In the genomic region with DNA sequence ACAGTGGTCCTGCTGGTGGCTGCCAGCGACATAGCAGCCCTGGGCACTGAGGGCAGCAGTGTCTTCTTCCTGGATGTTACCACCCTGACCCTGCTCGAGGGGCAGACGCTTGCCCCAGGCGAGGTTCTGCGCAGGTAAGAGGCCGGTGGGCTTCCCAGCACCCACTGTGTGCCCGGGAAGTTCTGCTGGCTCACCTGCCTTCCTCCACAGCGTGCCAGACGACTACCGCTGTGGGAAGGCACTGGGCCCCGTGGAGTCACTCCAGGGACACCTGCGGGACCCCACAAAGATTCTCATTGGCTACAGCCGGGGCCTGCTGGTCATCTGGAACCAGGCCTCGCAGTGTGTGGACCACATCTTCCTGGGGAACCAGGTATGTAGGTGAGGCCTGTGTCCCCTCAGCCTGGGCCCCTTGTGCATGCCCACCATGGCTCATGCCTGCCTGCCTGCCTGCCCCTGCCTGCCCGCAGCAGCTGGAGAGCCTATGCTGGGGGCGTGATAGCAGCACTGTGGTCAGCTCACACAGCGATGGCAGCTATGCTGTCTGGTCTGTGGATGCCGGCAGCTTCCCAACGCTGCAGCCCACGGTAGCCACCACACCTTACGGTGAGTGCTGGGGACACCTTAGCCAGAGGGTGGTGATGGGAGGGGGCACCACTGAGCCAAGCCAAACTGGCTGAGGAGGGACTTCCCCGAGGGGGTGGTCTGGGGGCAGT, we compare ENCODE assay signal across 19 cellular contexts. TPM values are rescaled to one million over a fixed set of nuclear protein-coding genes. Genes with fewer than 3 reads are reported as not detected.
DNase-seq lines count a peak whose midpoint lies in the region; ATAC-seq and TF ChIP-seq lines count a peak whose summit lies in the region.
"Had no signal": no experiment of that assay in that cellular context is flagged by ENCODE, and none has a peak within 500 bp of the region (broad histone marks: within the 10 kb centered on the region; RNA-seq: fewer than 3 reads in every experiment).

No MANE protein-coding gene starts in this region.

- CTCF ChIA-PET in HEK293 (lab: Yijun Ruan, JAX) = no interaction called here

- H3K27ac ChIP-seq in HEK293 (ENCODE audit: extremely low read depth, low read depth, low read length) (no peak overlapping the region), mesenchymal stem cell (ENCODE audit: low read length, poor library complexity, severe bottlenecking) (no peak overlapping the region), tibial artery (no peak overlapping the region)
- H3K27ac ChIP-seq: 22Rv1 had no signal

- POLR2A ChIA-PET in HEK293 (lab: Yijun Ruan, JAX) = interaction anchor here (0.6 kb wide), 1 partner anchor 10 kb away, joined by 5 read pairs; no protein-coding TSS in a partner anchor

- H3K4ac ChIP-seq in mesenchymal stem cell (ENCODE audit: low read depth in 1 of 2, low read length in 2 of 2) = no peak overlapping the region

- intact Hi-C loops in tibial artery (cut with DNase I; ENCODE audit: low total_unique reads) = no loop called here

- ATAC-seq in stimulated activated effector memory CD8-positive, alpha-beta T cell treated with anti-CD3 and anti-CD28 coated beads, Interleukin-12 subunit alpha, Interleukin-12 subunit beta, amount 100 ng/mL, for 72 hours = no peak
- no peak for ATAC-seq in HG02759 (IDR thresholded peaks at IDR 0.05; ENCODE audit: unreplicated experiment)
- no peak for ATAC-seq in GM18505 (IDR thresholded peaks at IDR 0.05; ENCODE audit: unreplicated experiment)

- no peaks in the 10 kb centered on the region for H3K27me3 Mint-ChIP-seq in chondrocyte (ENCODE audit: low read depth)
- H3K27me3 Mint-ChIP-seq: CD4-positive, alpha-beta memory T cell had no signal

- H2BK15ac ChIP-seq in mesenchymal stem cell (ENCODE audit: low read depth, poor library complexity, severe bottlenecking) = no peak overlapping the region

- H3K27me3 ChIP-seq in mesenchymal stem cell (ENCODE audit: control insufficient read depth in 1 of 2, insufficient read depth in 1 of 2, low read length in 2 of 2) = no peaks in the 10 kb centered on the region
- no peaks in the 10 kb centered on the region for H3K27me3 ChIP-seq in tibial artery

- H2BK5ac ChIP-seq in mesenchymal stem cell (ENCODE audit: low read depth, low read length, poor library complexity, severe bottlenecking) = no peak overlapping the region

- no peak overlapping the region for H3K4me2 ChIP-seq in mesenchymal stem cell (ENCODE audit: low read length, poor library complexity, severe bottlenecking)

- no peak overlapping the region for H3K9ac ChIP-seq in mesenchymal stem cell (ENCODE audit: low read length)

- H3K36me3 ChIP-seq in HEK293 (ENCODE audit: control insufficient read depth in 2 of 2, insufficient read depth in 1 of 2, low read length in 2 of 2) = peaks cover 0 to 79% of the 10 kb centered on the region in 2 experiments; a peak in 2 of 3 replicates
- peaks cover 66 to 77% of the 10 kb centered on the region in 2 experiments for H3K36me3 ChIP-seq in mesenchymal stem cell (ENCODE audit: control insufficient read depth in 1 of 2, insufficient read depth in 2 of 2, low read depth in 1 of 2, low read length in 2 of 2)
- H3K36me3 ChIP-seq in tibial artery = peaks cover 13 to 68% (median 54%) of the 10 kb centered on the region in 3 donors

- no peak overlapping the region for H3K18ac ChIP-seq in mesenchymal stem cell (ENCODE audit: low read depth in 1 of 2, low read length in 2 of 2)

- no peak overlapping the region for H4K8ac ChIP-seq in mesenchymal stem cell (ENCODE audit: low read length)

- H2BK12ac ChIP-seq in mesenchymal stem cell (ENCODE audit: low read length in 2 of 2) = no peak overlapping the region

- no peaks in the 10 kb centered on the region for H3K9me3 ChIP-seq in HEK293 (ENCODE audit: control insufficient read depth, insufficient read depth, low read depth, low read length)
- H3K9me3 ChIP-seq in mesenchymal stem cell (ENCODE audit: control insufficient read depth, low read length) = no peaks in the 10 kb centered on the region
- H3K9me3 ChIP-seq in tibial artery = no peaks in the 10 kb centered on the region
- H3K9me3 ChIP-seq: HAP-1 had no signal

- H3K4me3 Mint-ChIP-seq in chondrocyte (ENCODE audit: unreplicated experiment) = no peak overlapping the region
- H3K4me3 Mint-ChIP-seq in stimulated activated effector memory CD8-positive, alpha-beta T cell treated with anti-CD3 and anti-CD28 coated beads, Interleukin-12 subunit alpha, Interleukin-12 subunit beta, amount 100 ng/mL, for 72 hours = no peak overlapping the region

- no peak overlapping the region for H2BK120ac ChIP-seq in mesenchymal stem cell (ENCODE audit: low read depth, low read length)

- no peak overlapping the region for H3K14ac ChIP-seq in mesenchymal stem cell (ENCODE audit: low read length in 2 of 2)

- H3K23ac ChIP-seq in mesenchymal stem cell (ENCODE audit: low read length in 2 of 2) = no peak overlapping the region

- peaks cover 32% of the 10 kb centered on the region for H3K79me1 ChIP-seq in mesenchymal stem cell (replicated peaks; ENCODE audit: low read length, poor library complexity, severe bottlenecking)

- H3K4me3 ChIP-seq in HEK293 (ENCODE audit: low read depth, low read length) (no peak overlapping the region), mesenchymal stem cell (ENCODE audit: insufficient read depth in 1 of 2, low read depth in 1 of 2, low read length in 2 of 2) (no peak overlapping the region), tibial artery (no peak overlapping the region)
- H3K4me3 ChIP-seq: HAP-1 had no signal

- H3K4me1 ChIP-seq in HEK293 (ENCODE audit: control insufficient read depth, insufficient read depth, low read length) (no peaks in the 10 kb centered on the region), mesenchymal stem cell (ENCODE audit: control insufficient read depth, insufficient read depth, low read depth, low read length) (peaks cover 28% of the 10 kb centered on the region), tibial artery (peaks cover 0 to 13% (median 5%) of the 10 kb centered on the region in 4 donors)
- H3K4me1 ChIP-seq: HAP-1 had no signal

- no peak overlapping the region for H2AK5ac ChIP-seq in mesenchymal stem cell (ENCODE audit: low read length, severe bottlenecking)

- no peaks in the 10 kb centered on the region for H3K9me3 Mint-ChIP-seq in chondrocyte (ENCODE audit: low read depth)
- no peaks in the 10 kb centered on the region for H3K9me3 Mint-ChIP-seq in stimulated activated effector memory CD8-positive, alpha-beta T cell treated with anti-CD3 and anti-CD28 coated beads, Interleukin-12 subunit alpha, Interleukin-12 subunit beta, amount 100 ng/mL, for 72 hours

- no peak for TF ChIP-seq CTCF in HEK293 (tag by site-specific recombination; IDR thresholded peaks at IDR 0.05)
- TF ChIP-seq CTCF in chondrocyte (IDR thresholded peaks at IDR 0.05) = no peak
- TF ChIP-seq CTCF in tibial artery (IDR thresholded peaks at IDR 0.05) = no peak

- H3K4me1 Mint-ChIP-seq in chondrocyte (ENCODE audit: low read depth) = peaks cover 17% of the 10 kb centered on the region
- peaks cover 49% of the 10 kb centered on the region for H3K4me1 Mint-ChIP-seq in stimulated activated effector memory CD8-positive, alpha-beta T cell treated with anti-CD3 and anti-CD28 coated beads, Interleukin-12 subunit alpha, Interleukin-12 subunit beta, amount 100 ng/mL, for 72 hours

- H2AFZ ChIP-seq in mesenchymal stem cell (ENCODE audit: low read depth, low read length) = no peak overlapping the region

- WGBS in mesenchymal stem cell = 96% methylated on average over 22 of the region's 22 CpGs

- DNase-seq in chondrocyte (ENCODE audit: low spot score) = peak; percentile 85
- DNase-seq in mesenchymal stem cell = no peak
- no peak for DNase-seq in stimulated activated effector memory CD8-positive, alpha-beta T cell treated with anti-CD3 and anti-CD28 coated beads, Interleukin-12 subunit alpha, Interleukin-12 subunit beta, amount 100 ng/mL, for 72 hours (ENCODE audit: low spot score in 2 of 2)
- no peak for DNase-seq in NCI-H128 (lab: John Stamatoyannopoulos, UW; ENCODE audit: unreplicated experiment)
- no peak for DNase-seq in tibial artery
- DNase-seq: AML-193, C1 segment of cervical spinal cord, Calu3, COR-L47, DMS53, DMS79 treated with DMSO at 0.1 percent for 48 hours, GF-D8, GOT3 had no signal

- H3K27ac Mint-ChIP-seq in chondrocyte (ENCODE audit: unreplicated experiment) = no peak overlapping the region
- H3K27ac Mint-ChIP-seq in stimulated activated effector memory CD8-positive, alpha-beta T cell treated with anti-CD3 and anti-CD28 coated beads, Interleukin-12 subunit alpha, Interleukin-12 subunit beta, amount 100 ng/mL, for 72 hours = peak overlapping the region; percentile 93

- TF ChIP-seq POLR2A in GM18505 (IDR thresholded peaks at IDR 0.05; ENCODE audit: borderline replicate concordance, extremely low read depth, insufficient read depth, insufficient read length) = no peak

- peak overlapping the region; percentile 40 for H4K91ac ChIP-seq in mesenchymal stem cell (ENCODE audit: low read length)

- peaks cover 7% of the 10 kb centered on the region for H3K36me3 Mint-ChIP-seq in chondrocyte (ENCODE audit: low read depth)
- peaks cover 20% of the 10 kb centered on the region for H3K36me3 Mint-ChIP-seq in stimulated activated effector memory CD8-positive, alpha-beta T cell treated with anti-CD3 and anti-CD28 coated beads, Interleukin-12 subunit alpha, Interleukin-12 subunit beta, amount 100 ng/mL, for 72 hours

TF ChIP-seq in HEK293, 187 proteins besides CTCF, POLR2A, EP300 and RAD21:
- TF ChIP-seq ZNF600 (tag by site-specific recombination; IDR thresholded peaks at IDR 0.05) = no peak
- TF ChIP-seq EGR2 (tag by site-specific recombination; IDR thresholded peaks at IDR 0.05; ENCODE audit: low read depth) = peak; percentile 24; the same call in 1 of the 2 replicates
- TF ChIP-seq ZBTB17 (tag by site-specific recombination; IDR thresholded peaks at IDR 0.05) = no peak
- no peak for TF ChIP-seq ZSCAN30 (tag by site-specific recombination; IDR thresholded peaks at IDR 0.05)
TF ChIP-seq in HEK293: peak in this region for 1.

RNA-seq across cellular contexts. Expression of a gene that starts 8.5 kb away (rescaled TPM):
- total RNA-seq in chondrocyte = 38.7 to 41.8 TPM (median 39.0 TPM) in 3 replicates
- polyA plus RNA-seq in mesenchymal stem cell (2013, experiment 1 of 2) = 13.5 TPM
- 13.0 TPM for polyA plus RNA-seq in mesenchymal stem cell (2013, experiment 2 of 2)

RNA-seq across cellular contexts. Expression of a gene that starts 24.6 kb away (rescaled TPM):
- total RNA-seq in chondrocyte = 228 to 244 TPM (median 230 TPM) in 3 replicates
- polyA plus RNA-seq in mesenchymal stem cell (2013, experiment 1 of 2) = 181 TPM
- polyA plus RNA-seq in mesenchymal stem cell (2013, experiment 2 of 2) = 174 TPM

RNA-seq across cellular contexts. Expression of a gene that starts 26.5 kb away (rescaled TPM):
- 9.5 to 11.5 TPM (median 10.7 TPM) in 3 replicates for total RNA-seq in chondrocyte
- polyA plus RNA-seq in mesenchymal stem cell (2013, experiment 1 of 2) = 3.5 TPM
- polyA plus RNA-seq in mesenchymal stem cell (2013, experiment 2 of 2) = 3.6 TPM

RNA-seq across cellular contexts. Expression of a gene that starts 50.3 kb away (rescaled TPM):
- total RNA-seq in chondrocyte = 101 to 110 TPM (median 108 TPM) in 3 replicates
- 51.3 TPM for polyA plus RNA-seq in mesenchymal stem cell (2013, experiment 1 of 2)
- 51.2 TPM for polyA plus RNA-seq in mesenchymal stem cell (2013, experiment 2 of 2)
